Comparison of ENCODE assay signal across 8 cellular contexts in genomic region chr10:24383681-24384106, GRCh38.
DNase-seq lines count a peak whose midpoint lies in the region; ATAC-seq and TF ChIP-seq lines count a peak whose summit lies in the region.

No MANE protein-coding gene starts in this region.

- H3K27ac ChIP-seq in SJCRH30 (peak overlapping the region; percentile 87), thyroid gland (peak overlapping the region in 2 of 3 donors; percentile 75 to 80)

- peak; percentile 34 for DNase-seq in activated T-cell treated with anti-CD3 and anti-CD28 coated beads for 48 hours (ENCODE audit: low read depth)
- no peak for DNase-seq in activated T-cell treated with anti-CD3 and anti-CD28 coated beads, Interleukin-2, amount 50 U/mL, for 1 hour
- DNase-seq in HT-29 (ENCODE audit: low spot score), result peak; percentile 96
- peak; percentile 99 for DNase-seq in SJCRH30
- DNase-seq in epidermal melanocyte (ENCODE audit: insufficient read length, low spot score), result peak; percentile 28
- DNase-seq in midbrain (lab: John Stamatoyannopoulos, UW), result peak; percentile 29
- peak; percentile 84 to 89 for DNase-seq in thyroid gland

- peaks cover 21% of the 10 kb centered on the region for H3K36me3 ChIP-seq in SJCRH30
- H3K36me3 ChIP-seq in thyroid gland, result no peaks in the 10 kb centered on the region

- 35 to 41% methylated on average over 10 of the region's 10 CpGs for WGBS in thyroid gland, 2 donors

- TF ChIP-seq POLR2A in thyroid gland (IDR thresholded peaks at IDR 0.05), result no peak

- intact Hi-C loops in thyroid gland (cut with DNase I), result no loop called here

- H3K4me1 ChIP-seq in SJCRH30, result peaks cover 37% of the 10 kb centered on the region
- peaks cover 47 to 66% of the 10 kb centered on the region in 2 donors for H3K4me1 ChIP-seq in thyroid gland

- no peaks in the 10 kb centered on the region for H3K27me3 ChIP-seq in SJCRH30
- no peaks in the 10 kb centered on the region for H3K27me3 ChIP-seq in thyroid gland

- peak; percentile 84 for ATAC-seq in GM21576 (IDR thresholded peaks at IDR 0.05; ENCODE audit: unreplicated experiment)

- TF ChIP-seq CTCF in thyroid gland (IDR thresholded peaks at IDR 0.05), result peak in 5 of 6 experiments; percentile 42 to 69 (median 60)

- H3K4me3 ChIP-seq in SJCRH30 (peak overlapping the region; percentile 30), thyroid gland (replicated peaks in 1 of 3) (no peak overlapping the region)

- H3K9me3 ChIP-seq in SJCRH30 (replicated peaks) (no peaks in the 10 kb centered on the region), thyroid gland (no peaks in the 10 kb centered on the region)
